ENCODE assay signal across 18 cellular contexts in genomic region chr1:3113047-3113740, GRCh38. TPM values are rescaled to one million over a fixed set of nuclear protein-coding genes. Genes with fewer than 3 reads are reported as not detected.
"Had no signal": no experiment of that assay in that cellular context is flagged by ENCODE, and none has a peak within 500 bp of the region (broad histone marks: within the 10 kb centered on the region; RNA-seq: fewer than 3 reads in every experiment).

No MANE protein-coding gene starts in this region.

- H3K27me3 Mint-ChIP-seq: activated naive CD4-positive, alpha-beta T cell treated with anti-CD3 and anti-CD28 coated beads, Interleukin-2, amount 10 ng/mL, durations not matched to agents 7 days and 5 days; activated T-helper 17 cell treated with anti-CD3 and anti-CD28 coated beads, Interleukin-2, amount 50 U/mL, for 72 hours; memory B cell had no signal

- H3K4me3 Mint-ChIP-seq: activated naive CD4-positive, alpha-beta T cell treated with anti-CD3 and anti-CD28 coated beads, Interleukin-2, amount 10 ng/mL, durations not matched to agents 7 days and 5 days; activated T-helper 17 cell treated with anti-CD3 and anti-CD28 coated beads, Interleukin-2, amount 50 U/mL, for 72 hours; immature natural killer cell; memory B cell; neural crest cell had no signal

- H3K27me3 ChIP-seq: foreskin keratinocyte, transverse colon had no signal

- H3K36me3 Mint-ChIP-seq: activated naive CD4-positive, alpha-beta T cell treated with anti-CD3 and anti-CD28 coated beads, Interleukin-2, amount 10 ng/mL, durations not matched to agents 7 days and 5 days; immature natural killer cell; memory B cell had no signal

- H3K27ac ChIP-seq: breast epithelium, esophagus squamous epithelium, foreskin keratinocyte, sigmoid colon, SK-N-MC, stomach, transverse colon, VCaP had no signal

- H3K9me3 Mint-ChIP-seq: activated T-helper 17 cell treated with anti-CD3 and anti-CD28 coated beads, Interleukin-2, amount 50 U/mL, for 72 hours; immature natural killer cell; memory B cell; neural crest cell had no signal

- H3K4me1 ChIP-seq: breast epithelium, esophagus squamous epithelium, foreskin keratinocyte, sigmoid colon, transverse colon had no signal

- DNase-seq: activated CD4-positive, alpha-beta T cell treated with anti-CD3 and anti-CD28 coated beads for 4 hours; activated naive CD4-positive, alpha-beta T cell treated with anti-CD3 and anti-CD28 coated beads, Interleukin-2, amount 10 ng/mL, durations not matched to agents 7 days and 5 days; esophagus squamous epithelium; foreskin keratinocyte; immature natural killer cell; left cardiac atrium; posterior cingulate gyrus; sigmoid colon; stimulated activated CD4-positive, alpha-beta T cell treated with anti-CD3 and anti-CD28 coated beads, Interleukin-4, amount 100 ng/mL, for 24 hours; stomach; T-helper 1 cell; transverse colon had no signal

- H3K27ac Mint-ChIP-seq: activated naive CD4-positive, alpha-beta T cell treated with anti-CD3 and anti-CD28 coated beads, Interleukin-2, amount 10 ng/mL, durations not matched to agents 7 days and 5 days; activated T-helper 17 cell treated with anti-CD3 and anti-CD28 coated beads, Interleukin-2, amount 50 U/mL, for 72 hours; immature natural killer cell; memory B cell had no signal

- H3K4me1 Mint-ChIP-seq: activated naive CD4-positive, alpha-beta T cell treated with anti-CD3 and anti-CD28 coated beads, Interleukin-2, amount 10 ng/mL, durations not matched to agents 7 days and 5 days; activated T-helper 17 cell treated with anti-CD3 and anti-CD28 coated beads, Interleukin-2, amount 50 U/mL, for 72 hours; immature natural killer cell; memory B cell had no signal

- H3K9me3 ChIP-seq: transverse colon had no signal

- H3K4me3 ChIP-seq: breast epithelium, esophagus squamous epithelium, sigmoid colon, SK-N-MC, stomach, transverse colon had no signal

- H3K36me3 ChIP-seq: breast epithelium, esophagus squamous epithelium, sigmoid colon, stomach, transverse colon had no signal

RNA-seq across cellular contexts. Expression of gene PRDM16, which starts 44.2 kb away (rescaled TPM):
- total RNA-seq: activated T-helper 17 cell treated with anti-CD3 and anti-CD28 coated beads, Interleukin-2, amount 50 U/mL, for 72 hours had no signal
